ENCODE assay signal across 8 cellular contexts in the genomic region with DNA sequence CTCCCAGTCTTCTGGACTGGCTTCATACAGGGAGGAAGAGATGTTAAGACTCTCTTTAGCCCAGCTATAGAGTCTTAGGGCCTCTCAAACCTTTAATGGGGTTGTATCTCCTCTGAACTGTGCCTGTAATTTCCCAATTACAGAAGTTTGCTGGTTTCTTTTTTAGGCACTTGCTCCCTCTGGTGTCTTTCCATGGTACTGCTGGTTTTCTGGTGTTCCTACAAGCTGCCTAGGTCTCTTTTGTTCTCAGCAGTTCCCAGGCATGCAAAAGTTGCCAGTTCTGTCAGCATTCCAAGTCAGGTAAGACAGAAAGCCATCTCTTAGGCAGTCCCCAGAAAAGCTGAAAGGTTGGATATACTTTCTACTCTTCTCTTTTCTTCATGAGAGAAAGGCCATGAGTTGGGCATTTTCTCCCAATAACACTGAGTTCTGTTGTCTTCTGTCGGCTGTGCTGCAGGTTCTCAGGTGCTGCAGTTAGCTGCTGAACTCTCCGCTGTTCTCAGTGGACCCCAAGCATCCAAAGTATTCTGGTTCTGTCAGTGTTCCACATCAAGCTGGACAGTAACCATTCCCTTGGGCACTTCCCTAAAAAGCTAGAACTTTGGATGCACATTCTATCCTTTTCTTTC. TPM values are rescaled to one million over a fixed set of nuclear protein-coding genes. Genes with fewer than 3 reads are reported as not detected.
A peak's percentile ranks its signal among the peaks of the same experiment; 100 is the strongest.
DNase-seq lines count a peak whose midpoint lies in the region; TF ChIP-seq lines count a peak whose summit lies in the region.

No MANE protein-coding gene starts in this region.

- DNase-seq in D341Med (ENCODE audit: low spot score) (peak; percentile 69), GM23248 (peak; percentile 56), NCI-H460 (ENCODE audit: extremely low read depth, low read depth) (peak; percentile 64), foreskin fibroblast (peak; percentile 53 to 76), sigmoid colon (no peak), cortex of kidney (lab: John Stamatoyannopoulos, UW) (no peak), putamen (ENCODE audit: low spot score) (no peak)
- DNase-seq in activated CD8-positive, alpha-beta memory T cell treated with anti-CD3 and anti-CD28 coated beads for 48 hours (ENCODE audit: low read depth in 2 of 3, low spot score in 2 of 3) = peak in 2 of 3 experiments; percentile 4 to 18

- TF ChIP-seq CTCF in foreskin fibroblast (IDR thresholded peaks at IDR 0.05; ENCODE audit: low read depth, low read length) (peak; percentile 80), sigmoid colon (IDR thresholded peaks at IDR 0.05) (peak in 3 of 4 experiments; percentile 46 to 63 (median 61))

- no peak for TF ChIP-seq POLR2A in sigmoid colon (IDR thresholded peaks at IDR 0.05)

- H3K27me3 ChIP-seq in GM23248 (replicated peaks; ENCODE audit: insufficient read depth) = no peaks in the 10 kb centered on the region
- H3K27me3 ChIP-seq in sigmoid colon = no peaks in the 10 kb centered on the region

- no peaks in the 10 kb centered on the region for H3K4me1 ChIP-seq in GM23248 (ENCODE audit: insufficient read depth)
- no peaks in the 10 kb centered on the region for H3K4me1 ChIP-seq in sigmoid colon

- H3K79me2 ChIP-seq in GM23248 (ENCODE audit: insufficient read depth) = no peaks in the 10 kb centered on the region

- H3F3A ChIP-seq in GM23248 (ENCODE audit: insufficient read depth) = no peaks in the 10 kb centered on the region

- no peak overlapping the region for H2AFZ ChIP-seq in GM23248

- H3K27ac ChIP-seq in GM23248 (no peak overlapping the region), sigmoid colon (no peak overlapping the region)

- H4K20me1 ChIP-seq in GM23248 (ENCODE audit: insufficient read depth) = no peaks in the 10 kb centered on the region

- H3K36me3 ChIP-seq in GM23248 (ENCODE audit: low read depth) = no peaks in the 10 kb centered on the region
- no peaks in the 10 kb centered on the region for H3K36me3 ChIP-seq in sigmoid colon

- in situ Hi-C loops in GM23248 (cut with MboI) = no loop called here

- no peak overlapping the region for H3K9ac ChIP-seq in GM23248

- no peaks in the 10 kb centered on the region for H3K9me2 ChIP-seq in GM23248 (ENCODE audit: insufficient read depth)

- intact Hi-C loops in sigmoid colon (cut with DNase I) = no loop called here

- H3K4me2 ChIP-seq in GM23248 (ENCODE audit: unreplicated experiment) = no peak overlapping the region

- no peak for TF ChIP-seq EP300 in sigmoid colon (IDR thresholded peaks at IDR 0.05)

- H3K4me3 ChIP-seq in GM23248 (no peak overlapping the region), foreskin fibroblast (ENCODE audit: low read depth in 1 of 2, low read length in 2 of 2) (no peak overlapping the region), sigmoid colon (no peak overlapping the region)

- H3K9me3 ChIP-seq in GM23248 (ENCODE audit: low read depth) (no peaks in the 10 kb centered on the region), sigmoid colon (no peaks in the 10 kb centered on the region)

- 68 to 75% methylated on average over 2 of the region's 2 CpGs for WGBS in GM23248 (ENCODE audit: low coverage in 1 of 2, low lambda C conversion rate in 2 of 2, missing lambda C conversion rate in 2 of 2), 2 experiments
- 85 to 94% methylated on average over 2 of the region's 2 CpGs for WGBS in sigmoid colon, 2 donors

RNA-seq across cellular contexts. Expression of a gene that starts 54.4 kb away (rescaled TPM):
- total RNA-seq in GM23248 (2014; rRNA removed; shearing (Covaris generic)) = 2.7 and 4.3 TPM in 2 replicates
- polyA plus RNA-seq in GM23248 (2016; fragmentation: Nextera tagmentation; extraction: Ambion mirVana) = 2.9 and 3.1 TPM in 2 replicates
- 2.3 and 2.6 TPM in 2 replicates for total RNA-seq in NCI-H460 (2014; rRNA removed; shearing (Covaris generic))
- 1.6 and 2.3 TPM in 2 replicates for polyA plus RNA-seq in NCI-H460 (2014; cell fraction: nucleus; rRNA removed)
- 1 to 10 TPM; 1.9 to 7.6 (median 3.5) TPM for total RNA-seq in sigmoid colon
- polyA plus RNA-seq in sigmoid colon = 10 to 100 TPM in 2 of 3 donors, 1 to 10 TPM in 1; 7.5 to 20.8 (median 15.0) TPM

RNA-seq across cellular contexts. Expression of a gene that starts 54.7 kb away (rescaled TPM):
- total RNA-seq in GM23248 (2014; rRNA removed; shearing (Covaris generic)) = 14.8 and 16.7 TPM in 2 replicates
- 45.2 and 52.5 TPM in 2 replicates for polyA plus RNA-seq in GM23248 (2016; fragmentation: Nextera tagmentation; extraction: Ambion mirVana)
- 36.9 and 37.1 TPM in 2 replicates for total RNA-seq in NCI-H460 (2014; rRNA removed; shearing (Covaris generic))
- 14.1 and 14.3 TPM in 2 replicates for polyA plus RNA-seq in NCI-H460 (2014; cell fraction: nucleus; rRNA removed)
- total RNA-seq in sigmoid colon = 10 to 100 TPM; 24.5 to 26.9 (median 25.9) TPM
- polyA plus RNA-seq in sigmoid colon = 10 to 100 TPM; 21.7 to 64.7 (median 53.5) TPM

Comparison
In these comparisons a context has a peak if more than half of its experiments do, and no peak if none do; other contexts are left out.
1. DNase-seq: peak in D341Med (single experiment), GM23248 (single experiment), NCI-H460 (single experiment), activated CD8-positive, alpha-beta memory T cell treated with anti-CD3 and anti-CD28 coated beads for 48 hours (2 of 3) and foreskin fibroblast (2 of 2); none in sigmoid colon (single experiment), cortex of kidney (single experiment) and putamen (single experiment).